30 cellular contexts compared by ENCODE assay signal in the genomic region with DNA sequence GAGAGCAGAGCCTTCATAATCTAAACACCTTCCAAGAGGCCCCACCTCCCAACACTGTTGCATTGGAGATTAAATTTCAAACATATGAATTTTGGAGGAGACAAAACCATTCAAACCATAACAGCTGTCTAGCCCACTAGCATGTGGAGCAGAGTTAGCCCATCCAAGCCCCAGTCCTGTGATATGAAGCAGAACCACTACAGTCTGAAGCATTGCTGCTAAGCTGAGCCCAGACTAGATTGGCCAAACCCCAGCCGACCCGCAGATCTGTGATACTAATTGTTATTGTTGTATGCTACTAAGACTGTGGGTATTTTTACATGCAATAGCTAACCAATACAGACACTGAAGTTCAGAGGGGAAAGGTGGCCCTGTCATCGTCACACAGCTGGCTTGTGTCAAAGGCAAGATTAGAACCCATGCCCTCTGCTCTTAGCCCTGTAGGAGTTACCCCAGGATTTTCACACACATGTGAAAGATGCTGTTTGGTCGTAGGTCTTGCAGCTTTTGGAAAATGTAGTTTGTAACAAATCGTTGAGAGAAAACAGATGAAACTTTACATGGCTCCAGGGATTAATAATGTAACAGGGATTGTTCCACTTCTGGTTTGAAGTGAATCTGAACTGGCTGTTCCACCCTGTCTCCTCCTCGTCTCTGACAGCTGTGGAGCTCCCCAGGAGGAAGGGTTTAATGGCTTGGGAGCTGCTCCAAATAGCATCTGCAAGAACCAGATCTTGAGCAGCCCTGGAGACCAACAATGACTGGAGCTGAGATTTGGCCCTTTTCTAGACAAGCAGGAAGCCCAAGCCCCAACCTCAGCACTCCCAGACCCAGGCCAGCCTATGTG.
DNase-seq lines count a peak whose midpoint lies in the region; ATAC-seq and TF ChIP-seq lines count a peak whose summit lies in the region.
"Had no signal": no experiment of that assay in that cellular context is flagged by ENCODE, and none has a peak within 500 bp of the region (broad histone marks: within the 10 kb centered on the region; RNA-seq: fewer than 3 reads in every experiment).

No MANE protein-coding gene starts in this region.

- H3K27me3 ChIP-seq in liver (ENCODE audit: control insufficient read depth in 4 of 4, insufficient read depth in 4 of 4, low read length in 3 of 4) (no peaks in the 10 kb centered on the region), right lobe of liver (no peaks in the 10 kb centered on the region), tibial nerve (peaks cover 0 to 4% of the 10 kb centered on the region in 2 donors)
- H3K27me3 ChIP-seq: gastroesophageal sphincter, left lung had no signal

- ATAC-seq in right lobe of liver = no peak
- ATAC-seq in GM21515 (IDR thresholded peaks at IDR 0.05; ENCODE audit: unreplicated experiment) = no peak
- no peak for ATAC-seq in HG03457 (IDR thresholded peaks at IDR 0.05; ENCODE audit: unreplicated experiment)
- ATAC-seq: activated CD8-positive, alpha-beta T cell treated with anti-CD3 and anti-CD28 coated beads, Interleukin-2, amount 10 ng/mL, durations not matched to agents 7 days and 5 days; CD8-positive, alpha-beta T cell; gastroesophageal sphincter; HCT116; left lung had no signal

- no peak overlapping the region for H3K9ac ChIP-seq in liver (ENCODE audit: low read depth in 1 of 2, low read length in 2 of 2)

- intact Hi-C loops in right lobe of liver (cut with DNase I) = no loop called here

- TF ChIP-seq RAD21 in liver (IDR thresholded peaks at IDR 0.05) = no peak

- no peak overlapping the region for H3K27ac ChIP-seq in liver (ENCODE audit: low read depth in 1 of 2, low read length in 2 of 2)
- no peak overlapping the region for H3K27ac ChIP-seq in right lobe of liver
- H3K27ac ChIP-seq in tibial nerve = no peak overlapping the region
- H3K27ac ChIP-seq: 22Rv1, gastroesophageal sphincter, left lung, psoas muscle had no signal

- peaks cover 0 to 2% (median 0%) of the 10 kb centered on the region in 4 donors for H3K9me3 ChIP-seq in liver (ENCODE audit: control insufficient read depth in 4 of 4, low read length in 3 of 4)
- peaks cover 0 to 4% (median 0%) of the 10 kb centered on the region in 4 donors for H3K9me3 ChIP-seq in right lobe of liver
- no peaks in the 10 kb centered on the region for H3K9me3 ChIP-seq in tibial nerve
- H3K9me3 ChIP-seq: gastroesophageal sphincter, left lung, psoas muscle had no signal

- WGBS in liver = 85% methylated on average over 6 of the region's 6 CpGs
- 64% methylated on average over 3 of the region's 6 CpGs for WGBS in right lobe of liver (ENCODE audit: insufficient coverage, low coverage, low lambda C conversion rate, missing lambda C conversion rate)
- WGBS in tibial nerve, 2 donors = 62 to 70% methylated on average over 6 of the region's 6 CpGs

- H3K4me3 ChIP-seq in liver (ENCODE audit: low read depth in 1 of 3, low read length in 3 of 3) = no peak overlapping the region
- H3K4me3 ChIP-seq in right lobe of liver = no peak overlapping the region
- no peak overlapping the region for H3K4me3 ChIP-seq in tibial nerve
- H3K4me3 ChIP-seq: gastroesophageal sphincter, left lung, psoas muscle, smooth muscle cell had no signal

- TF ChIP-seq POLR2A in right lobe of liver (IDR thresholded peaks at IDR 0.05) (no peak), tibial nerve (IDR thresholded peaks at IDR 0.05) (no peak)

- TF ChIP-seq CTCF in liver (IDR thresholded peaks at IDR 0.05; ENCODE audit: low read depth, low read length, missing input control) (no peak), right lobe of liver (IDR thresholded peaks at IDR 0.05) (no peak), tibial nerve (IDR thresholded peaks at IDR 0.05) (no peak)

- TF ChIP-seq EP300 in tibial nerve (IDR thresholded peaks at IDR 0.05) = no peak

- DNase-seq in DMS 273 (lab: John Stamatoyannopoulos, UW; ENCODE audit: unreplicated experiment) (peak; percentile 62), DMS 273 treated with DMSO at 0.1 percent for 48 hours (lab: John Stamatoyannopoulos, UW) (no peak), right lobe of liver (no peak), left kidney (ENCODE audit: low read depth, low spot score) (peak; percentile 16), tibial nerve (ENCODE audit: low spot score in 2 of 2) (no peak)
- DNase-seq: activated CD4-positive, CD25-positive, alpha-beta regulatory T cell; activated CD8-positive, alpha-beta T cell treated with anti-CD3 and anti-CD28 coated beads, Interleukin-2, amount 10 ng/mL, durations not matched to agents 7 days and 5 days; aorta; caudate nucleus; CD8-positive, alpha-beta T cell; cortex of kidney; endodermal cell; hypothalamus; left lung; naive B cell; NCI-H1105; NCI-H2081 treated with DMSO at 0.1 percent for 48 hours; NCI-H226; NCI-H82; nucleus accumbens; RPMI8226; stimulated activated CD4-positive, alpha-beta T cell treated with anti-CD3 and anti-CD28 coated beads, Interleukin-2, amount 100 ng/mL, for 24 hours had no signal

- H3K36me3 ChIP-seq in liver (ENCODE audit: control insufficient read depth in 4 of 4, insufficient read depth in 3 of 4, low read depth in 1 of 4, low read length in 3 of 4) = no peaks in the 10 kb centered on the region
- H3K36me3 ChIP-seq in right lobe of liver = no peaks in the 10 kb centered on the region
- H3K36me3 ChIP-seq in tibial nerve = no peaks in the 10 kb centered on the region
- H3K36me3 ChIP-seq: gastroesophageal sphincter, left lung had no signal

- no peaks in the 10 kb centered on the region for H3K4me1 ChIP-seq in liver (ENCODE audit: control insufficient read depth in 4 of 4, insufficient read depth in 4 of 4, low read length in 3 of 4)
- no peaks in the 10 kb centered on the region for H3K4me1 ChIP-seq in right lobe of liver
- H3K4me1 ChIP-seq in tibial nerve = no peaks in the 10 kb centered on the region
- H3K4me1 ChIP-seq: gastroesophageal sphincter, left lung, psoas muscle had no signal

TF ChIP-seq in liver, 16 proteins besides CTCF, POLR2A, EP300 and RAD21:
- TF ChIP-seq HNF4G (IDR thresholded peaks at IDR 0.05) = no peak
- peak; percentile 62 for TF ChIP-seq NR2F2 (IDR thresholded peaks at IDR 0.05)

Comparison
In these comparisons a context has a peak if more than half of its experiments do, and no peak if none do; other contexts are left out.
1. DNase-seq: peak in DMS 273 (single experiment) and left kidney (single experiment); none in DMS 273 treated with DMSO at 0.1 percent for 48 hours (single experiment), right lobe of liver (0 of 3) and tibial nerve (0 of 2).